2 cellular contexts compared by ENCODE assay signal in genomic region chr17:1475321-1475854, GRCh38.
TF ChIP-seq lines count a peak whose summit lies in the region.

No MANE protein-coding gene starts in this region.

TF ChIP-seq in GM23338, 12 proteins besides CTCF, POLR2A, EP300 and RAD21:
- TF ChIP-seq ZNF331 (CRISPR knock-in tag; IDR thresholded peaks at IDR 0.05; ENCODE audit: low read depth) = no peak
- TF ChIP-seq JUNB (IDR thresholded peaks at IDR 0.05; ENCODE audit: unreplicated experiment) = no peak
- no peak for TF ChIP-seq POLR2AphosphoS5 (IDR thresholded peaks at IDR 0.05; ENCODE audit: low read depth)
- no peak for TF ChIP-seq REST (IDR thresholded peaks at IDR 0.05; ENCODE audit: unreplicated experiment)
- no peak for TF ChIP-seq NANOG (IDR thresholded peaks at IDR 0.05; ENCODE audit: borderline replicate concordance)
- no peak for TF ChIP-seq CREB1 (CRISPR knock-in tag; IDR thresholded peaks at IDR 0.05; ENCODE audit: low read depth)
- TF ChIP-seq ETS1 (IDR thresholded peaks at IDR 0.05) = no peak
- no peak for TF ChIP-seq EZH2 (IDR thresholded peaks at IDR 0.05; ENCODE audit: low read depth, unreplicated experiment)
- no peak for TF ChIP-seq EZH2phosphoT487 (IDR thresholded peaks at IDR 0.05; ENCODE audit: unreplicated experiment)
- no peak for TF ChIP-seq STAT1 (IDR thresholded peaks at IDR 0.05; ENCODE audit: unreplicated experiment)
- TF ChIP-seq ZNF114 (CRISPR knock-in tag; IDR thresholded peaks at IDR 0.05) = no peak
- TF ChIP-seq ZNF462 (CRISPR knock-in tag; IDR thresholded peaks at IDR 0.05) = no peak

TF ChIP-seq in GM12878, 131 proteins besides CTCF, POLR2A, EP300 and RAD21:
- peak; percentile 29; the same call in 1 of the 2 replicates for TF ChIP-seq MLLT1 (IDR thresholded peaks at IDR 0.05)
- TF ChIP-seq TARDBP (IDR thresholded peaks at IDR 0.05; ENCODE audit: borderline replicate concordance) = no peak
